In genomic region chr11:46594383-46594718, GRCh38 we compare ENCODE assay signal across 8 cellular contexts. TPM values are rescaled to one million over a fixed set of nuclear protein-coding genes. Genes with fewer than 3 reads are reported as not detected.
A peak's percentile ranks its signal among the peaks of the same experiment; 100 is the strongest.
DNase-seq lines count a peak whose midpoint lies in the region; ATAC-seq and TF ChIP-seq lines count a peak whose summit lies in the region.

No MANE protein-coding gene starts in this region.

- H3K9me3 ChIP-seq in suprapubic skin, result no peaks in the 10 kb centered on the region

- H3K27ac Mint-ChIP-seq in activated CD4-positive, alpha-beta T cell treated with anti-CD3 and anti-CD28 coated beads for 36 hours, result peak overlapping the region; percentile 91
- H3K27ac Mint-ChIP-seq in activated naive CD8-positive, alpha-beta T cell treated with anti-CD3 and anti-CD28 coated beads, Interleukin-2, amount 50 U/mL, for 24 hours, result peak overlapping the region; percentile 79

- H3K9me3 Mint-ChIP-seq in activated CD4-positive, alpha-beta T cell treated with anti-CD3 and anti-CD28 coated beads for 36 hours (ENCODE audit: low read depth), result no peaks in the 10 kb centered on the region
- H3K9me3 Mint-ChIP-seq in activated naive CD8-positive, alpha-beta T cell treated with anti-CD3 and anti-CD28 coated beads, Interleukin-2, amount 50 U/mL, for 24 hours, result no peaks in the 10 kb centered on the region

- no peak for TF ChIP-seq EP300 in suprapubic skin (IDR thresholded peaks at IDR 0.05)

- peak overlapping the region; percentile 86 for H3K27ac ChIP-seq in suprapubic skin

- H3K4me3 ChIP-seq in kidney epithelial cell (ENCODE audit: low read depth, low read length) (peak overlapping the region; percentile 76), suprapubic skin (peak overlapping the region; percentile 93)

- CTCF ChIA-PET in activated CD4-positive, alpha-beta T cell treated with anti-CD3 and anti-CD28 coated beads for 36 hours (lab: Charles Lee), result interaction anchor here (0.7 to 1.5 kb wide), 6 partner anchors 17 to 1276 kb away, joined by 3 to 7 read pairs (median 4); no protein-coding TSS in a partner anchor

- H3K36me3 ChIP-seq in kidney epithelial cell (ENCODE audit: control insufficient read depth, insufficient read depth, low read length), result no peaks in the 10 kb centered on the region
- no peaks in the 10 kb centered on the region for H3K36me3 ChIP-seq in suprapubic skin

- H3K27me3 Mint-ChIP-seq in activated CD4-positive, alpha-beta T cell treated with anti-CD3 and anti-CD28 coated beads for 36 hours, result no peaks in the 10 kb centered on the region
- H3K27me3 Mint-ChIP-seq in activated naive CD8-positive, alpha-beta T cell treated with anti-CD3 and anti-CD28 coated beads, Interleukin-2, amount 50 U/mL, for 24 hours, result no peaks in the 10 kb centered on the region

- POLR2A ChIA-PET in activated CD4-positive, alpha-beta T cell treated with anti-CD3 and anti-CD28 coated beads for 36 hours (lab: Charles Lee), result interaction anchor here (1.0 to 1.3 kb wide), 4 partner anchors 17 to 106 kb away, joined by 3 to 6 read pairs (median 5); partner anchors contain the start of genes ARHGAP1, ATG13 and HARBI1

- TF ChIP-seq CTCF in kidney epithelial cell (IDR thresholded peaks at IDR 0.05; ENCODE audit: insufficient read depth, low read length, poor library complexity, severe bottlenecking) (no peak), suprapubic skin (IDR thresholded peaks at IDR 0.05) (no peak)

- 33% methylated on average over 3 of the region's 3 CpGs for WGBS in suprapubic skin

- no peak for ATAC-seq in activated CD4-positive, alpha-beta T cell treated with anti-CD3 and anti-CD28 coated beads for 36 hours
- ATAC-seq in activated naive CD8-positive, alpha-beta T cell treated with anti-CD3 and anti-CD28 coated beads, Interleukin-2, amount 50 U/mL, for 24 hours, result no peak
- ATAC-seq in GM18909 (IDR thresholded peaks at IDR 0.05; ENCODE audit: poor library complexity, unreplicated experiment) (no peak), GM19467 (IDR thresholded peaks at IDR 0.05; ENCODE audit: unreplicated experiment) (no peak)

- DNase-seq in activated CD4-positive, alpha-beta T cell treated with anti-CD3 and anti-CD28 coated beads for 36 hours, result no peak
- DNase-seq in activated CD4-positive, alpha-beta T cell treated with anti-CD3 and anti-CD28 coated beads for 4 hours, result no peak
- DNase-seq in activated naive CD8-positive, alpha-beta T cell treated with anti-CD3 and anti-CD28 coated beads, Interleukin-2, amount 50 U/mL, for 24 hours, result no peak
- DNase-seq in kidney epithelial cell (ENCODE audit: low read depth), result no peak
- DNase-seq in suprapubic skin (ENCODE audit: low spot score in 2 of 2), result no peak
- no peak for DNase-seq in HuH-7.5 (ENCODE audit: low spot score)

- no peak for TF ChIP-seq POLR2A in suprapubic skin (IDR thresholded peaks at IDR 0.05)

- peaks cover 34% of the 10 kb centered on the region for H3K4me1 Mint-ChIP-seq in activated CD4-positive, alpha-beta T cell treated with anti-CD3 and anti-CD28 coated beads for 36 hours
- H3K4me1 Mint-ChIP-seq in activated naive CD8-positive, alpha-beta T cell treated with anti-CD3 and anti-CD28 coated beads, Interleukin-2, amount 50 U/mL, for 24 hours, result peaks cover 39% of the 10 kb centered on the region

- H3K4me3 Mint-ChIP-seq in activated CD4-positive, alpha-beta T cell treated with anti-CD3 and anti-CD28 coated beads for 36 hours, result peak overlapping the region; percentile 93
- peak overlapping the region; percentile 96 for H3K4me3 Mint-ChIP-seq in activated naive CD8-positive, alpha-beta T cell treated with anti-CD3 and anti-CD28 coated beads, Interleukin-2, amount 50 U/mL, for 24 hours

- H3K4me1 ChIP-seq in suprapubic skin, result peaks cover 49% of the 10 kb centered on the region

- H3K36me3 Mint-ChIP-seq in activated CD4-positive, alpha-beta T cell treated with anti-CD3 and anti-CD28 coated beads for 36 hours (ENCODE audit: low read depth), result no peaks in the 10 kb centered on the region
- no peaks in the 10 kb centered on the region for H3K36me3 Mint-ChIP-seq in activated naive CD8-positive, alpha-beta T cell treated with anti-CD3 and anti-CD28 coated beads, Interleukin-2, amount 50 U/mL, for 24 hours (ENCODE audit: low read depth)

- intact Hi-C loops in activated CD4-positive, alpha-beta T cell treated with anti-CD3 and anti-CD28 coated beads for 36 hours (cut with DNase I, micrococcal nuclease), result loop anchor here (1.0 to 5.0 kb wide), 6 partner anchors 23 to 252 kb away; partner anchors contain the start of genes ATG13 (in 2 of the 2), HARBI1 (in 2 of the 2), ARHGAP1 (in 1 of the 2) and CKAP5 (in 1 of the 2)

- H3K27me3 ChIP-seq in kidney epithelial cell (ENCODE audit: control insufficient read depth, insufficient read depth, low read length) (no peaks in the 10 kb centered on the region), suprapubic skin (no peaks in the 10 kb centered on the region)

RNA-seq across cellular contexts. Expression of gene AMBRA1, which starts 0.5 kb away (rescaled TPM):
- 10 to 100 TPM; 24.8 to 26.4 TPM for total RNA-seq in activated CD4-positive, alpha-beta T cell treated with anti-CD3 and anti-CD28 coated beads for 36 hours
- total RNA-seq in kidney epithelial cell (23.1 and 28.7 TPM in 2 replicates), suprapubic skin (10 to 100 TPM; 38.6 to 63.2 (median 45.6) TPM)

RNA-seq across cellular contexts. Expression of gene HARBI1, which starts 22.7 kb away (rescaled TPM):
- 1 to 10 TPM; 2.3 to 2.7 TPM for total RNA-seq in activated CD4-positive, alpha-beta T cell treated with anti-CD3 and anti-CD28 coated beads for 36 hours
- 5.8 and 8.0 TPM in 2 replicates for total RNA-seq in kidney epithelial cell
- 1 to 10 TPM; 2.8 to 5.6 (median 3.5) TPM for total RNA-seq in suprapubic skin

RNA-seq across cellular contexts. Expression of gene ATG13, which starts 23.0 kb away (rescaled TPM):
- 10 to 100 TPM; 39.4 to 56.4 TPM for total RNA-seq in activated CD4-positive, alpha-beta T cell treated with anti-CD3 and anti-CD28 coated beads for 36 hours
- 90.7 and 101 TPM in 2 replicates for total RNA-seq in kidney epithelial cell
- total RNA-seq in suprapubic skin, result 10 to 100 TPM; 68.8 to 94.3 (median 90.2) TPM
